In the genomic region with DNA sequence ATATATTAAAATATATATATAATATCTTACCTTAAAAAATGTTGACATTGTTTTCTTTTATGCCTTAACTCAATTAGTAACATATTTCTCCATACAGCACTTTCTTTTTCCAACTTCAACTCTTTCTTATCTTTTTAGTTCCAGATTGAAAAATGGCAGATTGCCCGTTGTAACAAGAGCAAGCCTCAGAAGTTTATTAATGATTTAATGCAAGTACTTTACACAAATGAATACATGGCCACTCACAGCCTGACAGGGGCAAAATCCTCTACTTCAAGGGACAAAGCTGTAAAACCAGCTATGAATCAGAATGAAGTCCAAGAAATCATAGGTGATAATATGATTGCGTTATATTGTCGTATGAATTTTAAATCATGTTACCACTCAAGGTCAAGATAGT, we compare ENCODE assay signal across 1 cellular context.
TF ChIP-seq lines count a peak whose summit lies in the region.

No MANE protein-coding gene starts in this region.

TF ChIP-seq in IMR-90, 13 proteins besides CTCF, POLR2A, EP300 and RAD21 (continued from another document):
- TF ChIP-seq SMC3 (IDR thresholded peaks at IDR 0.05; ENCODE audit: low read depth, low read length): no peak
- no peak for TF ChIP-seq BHLHE40 (IDR thresholded peaks at IDR 0.05; ENCODE audit: low read depth, low read length)
- TF ChIP-seq, protein P1, sequence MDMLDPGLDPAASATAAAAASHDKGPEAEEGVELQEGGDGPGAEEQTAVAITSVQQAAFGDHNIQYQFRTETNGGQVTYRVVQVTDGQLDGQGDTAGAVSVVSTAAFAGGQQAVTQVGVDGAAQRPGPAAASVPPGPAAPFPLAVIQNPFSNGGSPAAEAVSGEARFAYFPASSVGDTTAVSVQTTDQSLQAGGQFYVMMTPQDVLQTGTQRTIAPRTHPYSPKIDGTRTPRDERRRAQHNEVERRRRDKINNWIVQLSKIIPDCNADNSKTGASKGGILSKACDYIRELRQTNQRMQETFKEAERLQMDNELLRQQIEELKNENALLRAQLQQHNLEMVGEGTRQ (IDR thresholded peaks at IDR 0.05; ENCODE audit: low read depth, low read length): no peak
